Comparison of ENCODE assay signal across 24 cellular contexts in genomic region chr22:44795701-44796630, GRCh38. TPM values are rescaled to one million over a fixed set of nuclear protein-coding genes. Genes with fewer than 3 reads are reported as not detected.
"Had no signal": no experiment of that assay in that cellular context is flagged by ENCODE, and none has a peak within 500 bp of the region (broad histone marks: within the 10 kb centered on the region; RNA-seq: fewer than 3 reads in every experiment).

No MANE protein-coding gene starts in this region.

- H3K27me3 Mint-ChIP-seq: activated CD4-positive, alpha-beta memory T cell treated with anti-CD3 and anti-CD28 coated beads, Interleukin-2, amount 10 ng/mL, durations not matched to agents 7 days and 5 days; dendritic cell treated with granulocyte-macrophage colony-stimulating factor and Interleukin-4, amounts not matched to agents 40 ng/mL and 50 ng/mL, for 4 days had no signal

- H3K9me3 ChIP-seq: esophagus muscularis mucosa, gastroesophageal sphincter, heart right ventricle, left lung, neutrophil, sigmoid colon, thoracic aorta, upper lobe of left lung had no signal

- H3K9ac ChIP-seq: parathyroid adenoma had no signal

- H3K9me3 Mint-ChIP-seq: activated CD4-positive, alpha-beta memory T cell treated with anti-CD3 and anti-CD28 coated beads, Interleukin-2, amount 10 ng/mL, durations not matched to agents 7 days and 5 days; activated naive CD8-positive, alpha-beta T cell treated with anti-CD3 and anti-CD28 coated beads, Interleukin-2, amount 10 ng/mL, durations not matched to agents 7 days and 5 days; activated T-helper 2 cell treated with anti-CD3 and anti-CD28 coated beads, Interferon-gamma antibody, Interleukin-2, Interleukin-4, amounts not matched to agents 10 μg/mL and 5 μg/mL and 100 μg/mL, durations not matched to agents 14 hours and 24 hours and 36 hours; dendritic cell treated with granulocyte-macrophage colony-stimulating factor and Interleukin-4, amounts not matched to agents 40 ng/mL and 50 ng/mL, for 4 days; naive thymus-derived CD4-positive, alpha-beta T cell; stimulated activated naive B cell treated with anti-CD40 and anti-IgM and Interleukin-4, amounts not matched to agents 10 μg/mL and 1 μg/mL and 100 μg/mL, for 72 hours had no signal

- ATAC-seq: activated CD8-positive, alpha-beta memory T cell treated with anti-CD3 and anti-CD28 coated beads, Interleukin-2, amount 10 ng/mL, durations not matched to agents 7 days and 5 days; gastroesophageal sphincter; heart right ventricle; left lung; naive thymus-derived CD4-positive, alpha-beta T cell; stimulated activated naive B cell treated with anti-CD40 and anti-IgM and Interleukin-4, amounts not matched to agents 10 μg/mL and 1 μg/mL and 100 μg/mL, for 72 hours had no signal

- DNase-seq: activated CD4-positive, alpha-beta memory T cell treated with anti-CD3 and anti-CD28 coated beads, Interleukin-2, amount 10 ng/mL, durations not matched to agents 7 days and 5 days; activated CD4-positive, alpha-beta T cell treated with anti-CD3 and anti-CD28 coated beads for 48 hours; activated CD8-positive, alpha-beta memory T cell treated with anti-CD3 and anti-CD28 coated beads, Interleukin-2, amount 10 ng/mL, durations not matched to agents 7 days and 5 days; activated naive CD4-positive, alpha-beta T cell treated with Interleukin-2 at 50 U/mL for 16 hours; activated naive CD8-positive, alpha-beta T cell treated with anti-CD3 and anti-CD28 coated beads, Interleukin-2, amount 10 ng/mL, durations not matched to agents 7 days and 5 days; amygdala; effector CD8-positive, alpha-beta T cell; heart right ventricle; naive thymus-derived CD4-positive, alpha-beta T cell; sigmoid colon; stimulated activated CD4-positive, alpha-beta T cell treated with anti-CD3 and anti-CD28 coated beads, Interleukin-4, amount 100 ng/mL, for 4 hours; stimulated activated naive B cell treated with anti-CD40 and anti-IgM and Interleukin-4, amounts not matched to agents 10 μg/mL and 1 μg/mL and 100 μg/mL, for 72 hours; upper lobe of left lung had no signal

- H3K4me1 Mint-ChIP-seq: activated CD4-positive, alpha-beta memory T cell treated with anti-CD3 and anti-CD28 coated beads, Interleukin-2, amount 10 ng/mL, durations not matched to agents 7 days and 5 days; activated CD8-positive, alpha-beta memory T cell treated with anti-CD3 and anti-CD28 coated beads, Interleukin-2, amount 10 ng/mL, durations not matched to agents 7 days and 5 days; activated naive CD8-positive, alpha-beta T cell treated with anti-CD3 and anti-CD28 coated beads, Interleukin-2, amount 10 ng/mL, durations not matched to agents 7 days and 5 days; naive thymus-derived CD4-positive, alpha-beta T cell; stimulated activated naive B cell treated with anti-CD40 and anti-IgM and Interleukin-4, amounts not matched to agents 10 μg/mL and 1 μg/mL and 100 μg/mL, for 72 hours had no signal

- H3K36me3 Mint-ChIP-seq: activated CD8-positive, alpha-beta memory T cell treated with anti-CD3 and anti-CD28 coated beads, Interleukin-2, amount 10 ng/mL, durations not matched to agents 7 days and 5 days; activated naive CD8-positive, alpha-beta T cell treated with anti-CD3 and anti-CD28 coated beads, Interleukin-2, amount 10 ng/mL, durations not matched to agents 7 days and 5 days; naive thymus-derived CD4-positive, alpha-beta T cell; stimulated activated naive B cell treated with anti-CD40 and anti-IgM and Interleukin-4, amounts not matched to agents 10 μg/mL and 1 μg/mL and 100 μg/mL, for 72 hours had no signal

- H3K4me1 ChIP-seq: esophagus muscularis mucosa, gastroesophageal sphincter, heart right ventricle, left lung, sigmoid colon, upper lobe of left lung had no signal

- H3K27me3 ChIP-seq: cardiac muscle cell, neutrophil, upper lobe of left lung had no signal

- H3K4me3 Mint-ChIP-seq: activated CD4-positive, alpha-beta memory T cell treated with anti-CD3 and anti-CD28 coated beads, Interleukin-2, amount 10 ng/mL, durations not matched to agents 7 days and 5 days; activated CD8-positive, alpha-beta memory T cell treated with anti-CD3 and anti-CD28 coated beads, Interleukin-2, amount 10 ng/mL, durations not matched to agents 7 days and 5 days; activated naive CD8-positive, alpha-beta T cell treated with anti-CD3 and anti-CD28 coated beads, Interleukin-2, amount 10 ng/mL, durations not matched to agents 7 days and 5 days; dendritic cell treated with granulocyte-macrophage colony-stimulating factor and Interleukin-4, amounts not matched to agents 40 ng/mL and 50 ng/mL, for 4 days; naive thymus-derived CD4-positive, alpha-beta T cell; stimulated activated naive B cell treated with anti-CD40 and anti-IgM and Interleukin-4, amounts not matched to agents 10 μg/mL and 1 μg/mL and 100 μg/mL, for 72 hours had no signal

- H3K4me3 ChIP-seq: cardiac muscle cell, esophagus muscularis mucosa, gastroesophageal sphincter, heart right ventricle, left lung, sigmoid colon, thoracic aorta, upper lobe of left lung had no signal

- H3K27ac Mint-ChIP-seq: activated CD4-positive, alpha-beta memory T cell treated with anti-CD3 and anti-CD28 coated beads, Interleukin-2, amount 10 ng/mL, durations not matched to agents 7 days and 5 days; activated CD8-positive, alpha-beta memory T cell treated with anti-CD3 and anti-CD28 coated beads, Interleukin-2, amount 10 ng/mL, durations not matched to agents 7 days and 5 days; activated naive CD8-positive, alpha-beta T cell treated with anti-CD3 and anti-CD28 coated beads, Interleukin-2, amount 10 ng/mL, durations not matched to agents 7 days and 5 days; activated T-helper 2 cell treated with anti-CD3 and anti-CD28 coated beads, Interferon-gamma antibody, Interleukin-2, Interleukin-4, amounts not matched to agents 10 μg/mL and 5 μg/mL and 100 μg/mL, durations not matched to agents 14 hours and 24 hours and 36 hours; dendritic cell treated with granulocyte-macrophage colony-stimulating factor and Interleukin-4, amounts not matched to agents 40 ng/mL and 50 ng/mL, for 4 days; naive thymus-derived CD4-positive, alpha-beta T cell; stimulated activated naive B cell treated with anti-CD40 and anti-IgM and Interleukin-4, amounts not matched to agents 10 μg/mL and 1 μg/mL and 100 μg/mL, for 72 hours had no signal

- H3K36me3 ChIP-seq: cardiac muscle cell, esophagus muscularis mucosa, gastroesophageal sphincter, heart right ventricle, left lung, neutrophil, sigmoid colon, thoracic aorta, upper lobe of left lung had no signal

RNA-seq across cellular contexts. Expression of gene ARHGAP8, which starts 43.6 kb away (rescaled TPM):
- total RNA-seq: endothelial cell of umbilical vein, lung microvascular endothelial cell had no signal
